ENCODE assay signal across 1 cellular context in the genomic region with DNA sequence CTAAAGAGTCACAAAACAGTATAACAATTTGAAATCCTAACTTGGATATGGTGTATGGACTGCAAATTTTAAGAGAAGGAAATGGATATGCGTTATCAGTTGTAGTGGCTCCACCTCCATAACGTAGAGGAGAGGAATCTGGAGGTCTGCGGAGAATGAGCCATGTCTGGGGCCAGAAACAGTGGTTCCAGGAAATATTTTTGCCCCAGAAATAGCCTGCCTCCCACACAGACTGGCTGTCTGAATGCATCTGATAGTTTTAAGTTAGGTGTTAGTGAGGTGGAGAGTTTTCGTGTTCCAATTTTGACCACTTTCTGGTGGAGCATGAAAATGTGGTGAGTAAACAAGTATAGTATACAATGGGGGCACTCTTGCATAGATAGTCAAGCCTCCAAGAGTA.
TF ChIP-seq lines count a peak whose summit lies in the region.

No MANE protein-coding gene starts in this region.

TF ChIP-seq in K562, 482 proteins besides CTCF, POLR2A, EP300 and RAD21 (continued from another document and continues in another):
- TF ChIP-seq, protein P1, sequence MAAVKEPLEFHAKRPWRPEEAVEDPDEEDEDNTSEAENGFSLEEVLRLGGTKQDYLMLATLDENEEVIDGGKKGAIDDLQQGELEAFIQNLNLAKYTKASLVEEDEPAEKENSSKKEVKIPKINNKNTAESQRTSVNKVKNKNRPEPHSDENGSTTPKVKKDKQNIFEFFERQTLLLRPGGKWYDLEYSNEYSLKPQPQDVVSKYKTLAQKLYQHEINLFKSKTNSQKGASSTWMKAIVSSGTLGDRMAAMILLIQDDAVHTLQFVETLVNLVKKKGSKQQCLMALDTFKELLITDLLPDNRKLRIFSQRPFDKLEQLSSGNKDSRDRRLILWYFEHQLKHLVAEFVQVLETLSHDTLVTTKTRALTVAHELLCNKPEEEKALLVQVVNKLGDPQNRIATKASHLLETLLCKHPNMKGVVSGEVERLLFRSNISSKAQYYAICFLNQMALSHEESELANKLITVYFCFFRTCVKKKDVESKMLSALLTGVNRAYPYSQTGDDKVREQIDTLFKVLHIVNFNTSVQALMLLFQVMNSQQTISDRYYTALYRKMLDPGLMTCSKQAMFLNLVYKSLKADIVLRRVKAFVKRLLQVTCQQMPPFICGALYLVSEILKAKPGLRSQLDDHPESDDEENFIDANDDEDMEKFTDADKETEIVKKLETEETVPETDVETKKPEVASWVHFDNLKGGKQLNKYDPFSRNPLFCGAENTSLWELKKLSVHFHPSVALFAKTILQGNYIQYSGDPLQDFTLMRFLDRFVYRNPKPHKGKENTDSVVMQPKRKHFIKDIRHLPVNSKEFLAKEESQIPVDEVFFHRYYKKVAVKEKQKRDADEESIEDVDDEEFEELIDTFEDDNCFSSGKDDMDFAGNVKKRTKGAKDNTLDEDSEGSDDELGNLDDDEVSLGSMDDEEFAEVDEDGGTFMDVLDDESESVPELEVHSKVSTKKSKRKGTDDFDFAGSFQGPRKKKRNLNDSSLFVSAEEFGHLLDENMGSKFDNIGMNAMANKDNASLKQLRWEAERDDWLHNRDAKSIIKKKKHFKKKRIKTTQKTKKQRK (IDR thresholded peaks at IDR 0.05; ENCODE audit: borderline replicate concordance, low read depth, low read length) = no peak
- TF ChIP-seq ZNF232 (CRISPR knock-in tag; IDR thresholded peaks at IDR 0.05) (no peak), NR2F6 (CRISPR knock-in tag; IDR thresholded peaks at IDR 0.05) (no peak), HLTF (IDR thresholded peaks at IDR 0.05) (no peak), ZNF143 (CRISPR knock-in tag; IDR thresholded peaks at IDR 0.05) (no peak), NR3C1 (CRISPR knock-in tag; IDR thresholded peaks at IDR 0.05) (no peak), TAF1 (IDR thresholded peaks at IDR 0.05; ENCODE audit: control insufficient read depth, extremely low read depth, insufficient read depth, low read length, severe bottlenecking) (no peak), ZNF76 (CRISPR knock-in tag; IDR thresholded peaks at IDR 0.05; ENCODE audit: borderline replicate concordance) (no peak), IRF2 (CRISPR knock-in tag; IDR thresholded peaks at IDR 0.05) (no peak), DACH1 (IDR thresholded peaks at IDR 0.05; ENCODE audit: partially characterized antibody) (no peak), HDAC6 (IDR thresholded peaks at IDR 0.05; ENCODE audit: low read depth, low read length) (no peak), KDM1A (IDR thresholded peaks at IDR 0.05) (peak; percentile 56 to 79; a peak in 2 of 4 replicates), TAF15 (IDR thresholded peaks at IDR 0.05; ENCODE audit: low read depth, low read length) (no peak), HMGN3 (IDR thresholded peaks at IDR 0.05; ENCODE audit: borderline replicate concordance, extremely low read depth, insufficient read length, low read depth, low read length) (no peak), THRAP3 (IDR thresholded peaks at IDR 0.05; ENCODE audit: borderline replicate concordance) (no peak), TCFL5 (CRISPR knock-in tag; conservative IDR thresholded peaks at IDR 0.05) (no peak), ZNF551 (CRISPR knock-in tag; IDR thresholded peaks at IDR 0.05) (no peak), DMBX1 (CRISPR knock-in tag; IDR thresholded peaks at IDR 0.05; ENCODE audit: borderline replicate concordance) (0 out of 2 replicates have a peak, but pooled peaks have one; percentile 27), ATF1 (CRISPR knock-in tag; IDR thresholded peaks at IDR 0.05) (no peak), ATF1 (tag; IDR thresholded peaks at IDR 0.05) (peak; percentile 31; the same call in 1 of the 2 replicates), YBX1 (IDR thresholded peaks at IDR 0.05) (no peak), PHF20 (IDR thresholded peaks at IDR 0.05; ENCODE audit: partially characterized antibody) (no peak), EP400 (IDR thresholded peaks at IDR 0.05) (peak; percentile 35; the same call in 1 of the 2 replicates)
- TF ChIP-seq, protein P2, sequence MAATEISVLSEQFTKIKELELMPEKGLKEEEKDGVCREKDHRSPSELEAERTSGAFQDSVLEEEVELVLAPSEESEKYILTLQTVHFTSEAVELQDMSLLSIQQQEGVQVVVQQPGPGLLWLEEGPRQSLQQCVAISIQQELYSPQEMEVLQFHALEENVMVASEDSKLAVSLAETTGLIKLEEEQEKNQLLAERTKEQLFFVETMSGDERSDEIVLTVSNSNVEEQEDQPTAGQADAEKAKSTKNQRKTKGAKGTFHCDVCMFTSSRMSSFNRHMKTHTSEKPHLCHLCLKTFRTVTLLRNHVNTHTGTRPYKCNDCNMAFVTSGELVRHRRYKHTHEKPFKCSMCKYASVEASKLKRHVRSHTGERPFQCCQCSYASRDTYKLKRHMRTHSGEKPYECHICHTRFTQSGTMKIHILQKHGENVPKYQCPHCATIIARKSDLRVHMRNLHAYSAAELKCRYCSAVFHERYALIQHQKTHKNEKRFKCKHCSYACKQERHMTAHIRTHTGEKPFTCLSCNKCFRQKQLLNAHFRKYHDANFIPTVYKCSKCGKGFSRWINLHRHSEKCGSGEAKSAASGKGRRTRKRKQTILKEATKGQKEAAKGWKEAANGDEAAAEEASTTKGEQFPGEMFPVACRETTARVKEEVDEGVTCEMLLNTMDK (IDR thresholded peaks at IDR 0.05; ENCODE audit: borderline replicate concordance, insufficient read depth, low read depth, low read length, poor library complexity, severe bottlenecking) = no peak
- TF ChIP-seq, protein P3, sequence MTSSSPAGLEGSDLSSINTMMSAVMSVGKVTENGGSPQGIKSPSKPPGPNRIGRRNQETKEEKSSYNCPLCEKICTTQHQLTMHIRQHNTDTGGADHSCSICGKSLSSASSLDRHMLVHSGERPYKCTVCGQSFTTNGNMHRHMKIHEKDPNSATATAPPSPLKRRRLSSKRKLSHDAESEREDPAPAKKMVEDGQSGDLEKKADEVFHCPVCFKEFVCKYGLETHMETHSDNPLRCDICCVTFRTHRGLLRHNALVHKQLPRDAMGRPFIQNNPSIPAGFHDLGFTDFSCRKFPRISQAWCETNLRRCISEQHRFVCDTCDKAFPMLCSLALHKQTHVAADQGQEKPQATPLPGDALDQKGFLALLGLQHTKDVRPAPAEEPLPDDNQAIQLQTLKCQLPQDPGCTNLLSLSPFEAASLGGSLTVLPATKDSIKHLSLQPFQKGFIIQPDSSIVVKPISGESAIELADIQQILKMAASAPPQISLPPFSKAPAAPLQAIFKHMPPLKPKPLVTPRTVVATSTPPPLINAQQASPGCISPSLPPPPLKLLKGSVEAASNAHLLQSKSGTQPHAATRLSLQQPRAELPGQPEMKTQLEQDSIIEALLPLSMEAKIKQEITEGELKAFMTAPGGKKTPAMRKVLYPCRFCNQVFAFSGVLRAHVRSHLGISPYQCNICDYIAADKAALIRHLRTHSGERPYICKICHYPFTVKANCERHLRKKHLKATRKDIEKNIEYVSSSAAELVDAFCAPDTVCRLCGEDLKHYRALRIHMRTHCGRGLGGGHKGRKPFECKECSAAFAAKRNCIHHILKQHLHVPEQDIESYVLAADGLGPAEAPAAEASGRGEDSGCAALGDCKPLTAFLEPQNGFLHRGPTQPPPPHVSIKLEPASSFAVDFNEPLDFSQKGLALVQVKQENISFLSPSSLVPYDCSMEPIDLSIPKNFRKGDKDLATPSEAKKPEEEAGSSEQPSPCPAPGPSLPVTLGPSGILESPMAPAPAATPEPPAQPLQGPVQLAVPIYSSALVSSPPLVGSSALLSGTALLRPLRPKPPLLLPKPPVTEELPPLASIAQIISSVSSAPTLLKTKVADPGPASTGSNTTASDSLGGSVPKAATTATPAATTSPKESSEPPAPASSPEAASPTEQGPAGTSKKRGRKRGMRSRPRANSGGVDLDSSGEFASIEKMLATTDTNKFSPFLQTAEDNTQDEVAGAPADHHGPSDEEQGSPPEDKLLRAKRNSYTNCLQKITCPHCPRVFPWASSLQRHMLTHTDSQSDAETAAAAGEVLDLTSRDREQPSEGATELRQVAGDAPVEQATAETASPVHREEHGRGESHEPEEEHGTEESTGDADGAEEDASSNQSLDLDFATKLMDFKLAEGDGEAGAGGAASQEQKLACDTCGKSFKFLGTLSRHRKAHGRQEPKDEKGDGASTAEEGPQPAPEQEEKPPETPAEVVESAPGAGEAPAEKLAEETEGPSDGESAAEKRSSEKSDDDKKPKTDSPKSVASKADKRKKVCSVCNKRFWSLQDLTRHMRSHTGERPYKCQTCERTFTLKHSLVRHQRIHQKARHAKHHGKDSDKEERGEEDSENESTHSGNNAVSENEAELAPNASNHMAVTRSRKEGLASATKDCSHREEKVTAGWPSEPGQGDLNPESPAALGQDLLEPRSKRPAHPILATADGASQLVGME (CRISPR knock-in tag; IDR thresholded peaks at IDR 0.05) = no peak
- TF ChIP-seq, protein P4, sequence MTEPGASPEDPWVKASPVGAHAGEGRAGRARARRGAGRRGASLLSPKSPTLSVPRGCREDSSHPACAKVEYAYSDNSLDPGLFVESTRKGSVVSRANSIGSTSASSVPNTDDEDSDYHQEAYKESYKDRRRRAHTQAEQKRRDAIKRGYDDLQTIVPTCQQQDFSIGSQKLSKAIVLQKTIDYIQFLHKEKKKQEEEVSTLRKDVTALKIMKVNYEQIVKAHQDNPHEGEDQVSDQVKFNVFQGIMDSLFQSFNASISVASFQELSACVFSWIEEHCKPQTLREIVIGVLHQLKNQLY (CRISPR knock-in tag; conservative IDR thresholded peaks at IDR 0.05) = no peak
- TF ChIP-seq, protein P5, sequence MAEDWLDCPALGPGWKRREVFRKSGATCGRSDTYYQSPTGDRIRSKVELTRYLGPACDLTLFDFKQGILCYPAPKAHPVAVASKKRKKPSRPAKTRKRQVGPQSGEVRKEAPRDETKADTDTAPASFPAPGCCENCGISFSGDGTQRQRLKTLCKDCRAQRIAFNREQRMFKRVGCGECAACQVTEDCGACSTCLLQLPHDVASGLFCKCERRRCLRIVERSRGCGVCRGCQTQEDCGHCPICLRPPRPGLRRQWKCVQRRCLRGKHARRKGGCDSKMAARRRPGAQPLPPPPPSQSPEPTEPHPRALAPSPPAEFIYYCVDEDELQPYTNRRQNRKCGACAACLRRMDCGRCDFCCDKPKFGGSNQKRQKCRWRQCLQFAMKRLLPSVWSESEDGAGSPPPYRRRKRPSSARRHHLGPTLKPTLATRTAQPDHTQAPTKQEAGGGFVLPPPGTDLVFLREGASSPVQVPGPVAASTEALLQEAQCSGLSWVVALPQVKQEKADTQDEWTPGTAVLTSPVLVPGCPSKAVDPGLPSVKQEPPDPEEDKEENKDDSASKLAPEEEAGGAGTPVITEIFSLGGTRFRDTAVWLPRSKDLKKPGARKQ (CRISPR knock-in tag; IDR thresholded peaks at IDR 0.05) = no peak
- TF ChIP-seq, protein P6, sequence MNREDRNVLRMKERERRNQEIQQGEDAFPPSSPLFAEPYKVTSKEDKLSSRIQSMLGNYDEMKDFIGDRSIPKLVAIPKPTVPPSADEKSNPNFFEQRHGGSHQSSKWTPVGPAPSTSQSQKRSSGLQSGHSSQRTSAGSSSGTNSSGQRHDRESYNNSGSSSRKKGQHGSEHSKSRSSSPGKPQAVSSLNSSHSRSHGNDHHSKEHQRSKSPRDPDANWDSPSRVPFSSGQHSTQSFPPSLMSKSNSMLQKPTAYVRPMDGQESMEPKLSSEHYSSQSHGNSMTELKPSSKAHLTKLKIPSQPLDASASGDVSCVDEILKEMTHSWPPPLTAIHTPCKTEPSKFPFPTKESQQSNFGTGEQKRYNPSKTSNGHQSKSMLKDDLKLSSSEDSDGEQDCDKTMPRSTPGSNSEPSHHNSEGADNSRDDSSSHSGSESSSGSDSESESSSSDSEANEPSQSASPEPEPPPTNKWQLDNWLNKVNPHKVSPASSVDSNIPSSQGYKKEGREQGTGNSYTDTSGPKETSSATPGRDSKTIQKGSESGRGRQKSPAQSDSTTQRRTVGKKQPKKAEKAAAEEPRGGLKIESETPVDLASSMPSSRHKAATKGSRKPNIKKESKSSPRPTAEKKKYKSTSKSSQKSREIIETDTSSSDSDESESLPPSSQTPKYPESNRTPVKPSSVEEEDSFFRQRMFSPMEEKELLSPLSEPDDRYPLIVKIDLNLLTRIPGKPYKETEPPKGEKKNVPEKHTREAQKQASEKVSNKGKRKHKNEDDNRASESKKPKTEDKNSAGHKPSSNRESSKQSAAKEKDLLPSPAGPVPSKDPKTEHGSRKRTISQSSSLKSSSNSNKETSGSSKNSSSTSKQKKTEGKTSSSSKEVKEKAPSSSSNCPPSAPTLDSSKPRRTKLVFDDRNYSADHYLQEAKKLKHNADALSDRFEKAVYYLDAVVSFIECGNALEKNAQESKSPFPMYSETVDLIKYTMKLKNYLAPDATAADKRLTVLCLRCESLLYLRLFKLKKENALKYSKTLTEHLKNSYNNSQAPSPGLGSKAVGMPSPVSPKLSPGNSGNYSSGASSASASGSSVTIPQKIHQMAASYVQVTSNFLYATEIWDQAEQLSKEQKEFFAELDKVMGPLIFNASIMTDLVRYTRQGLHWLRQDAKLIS (CRISPR knock-in tag; IDR thresholded peaks at IDR 0.05) = no peak
- TF ChIP-seq, protein P7, sequence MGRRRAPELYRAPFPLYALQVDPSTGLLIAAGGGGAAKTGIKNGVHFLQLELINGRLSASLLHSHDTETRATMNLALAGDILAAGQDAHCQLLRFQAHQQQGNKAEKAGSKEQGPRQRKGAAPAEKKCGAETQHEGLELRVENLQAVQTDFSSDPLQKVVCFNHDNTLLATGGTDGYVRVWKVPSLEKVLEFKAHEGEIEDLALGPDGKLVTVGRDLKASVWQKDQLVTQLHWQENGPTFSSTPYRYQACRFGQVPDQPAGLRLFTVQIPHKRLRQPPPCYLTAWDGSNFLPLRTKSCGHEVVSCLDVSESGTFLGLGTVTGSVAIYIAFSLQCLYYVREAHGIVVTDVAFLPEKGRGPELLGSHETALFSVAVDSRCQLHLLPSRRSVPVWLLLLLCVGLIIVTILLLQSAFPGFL (CRISPR knock-in tag; IDR thresholded peaks at IDR 0.05) = no peak
- TF ChIP-seq, protein P8, sequence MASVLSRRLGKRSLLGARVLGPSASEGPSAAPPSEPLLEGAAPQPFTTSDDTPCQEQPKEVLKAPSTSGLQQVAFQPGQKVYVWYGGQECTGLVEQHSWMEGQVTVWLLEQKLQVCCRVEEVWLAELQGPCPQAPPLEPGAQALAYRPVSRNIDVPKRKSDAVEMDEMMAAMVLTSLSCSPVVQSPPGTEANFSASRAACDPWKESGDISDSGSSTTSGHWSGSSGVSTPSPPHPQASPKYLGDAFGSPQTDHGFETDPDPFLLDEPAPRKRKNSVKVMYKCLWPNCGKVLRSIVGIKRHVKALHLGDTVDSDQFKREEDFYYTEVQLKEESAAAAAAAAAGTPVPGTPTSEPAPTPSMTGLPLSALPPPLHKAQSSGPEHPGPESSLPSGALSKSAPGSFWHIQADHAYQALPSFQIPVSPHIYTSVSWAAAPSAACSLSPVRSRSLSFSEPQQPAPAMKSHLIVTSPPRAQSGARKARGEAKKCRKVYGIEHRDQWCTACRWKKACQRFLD (CRISPR knock-in tag; IDR thresholded peaks at IDR 0.05) = no peak
- TF ChIP-seq, protein P9, sequence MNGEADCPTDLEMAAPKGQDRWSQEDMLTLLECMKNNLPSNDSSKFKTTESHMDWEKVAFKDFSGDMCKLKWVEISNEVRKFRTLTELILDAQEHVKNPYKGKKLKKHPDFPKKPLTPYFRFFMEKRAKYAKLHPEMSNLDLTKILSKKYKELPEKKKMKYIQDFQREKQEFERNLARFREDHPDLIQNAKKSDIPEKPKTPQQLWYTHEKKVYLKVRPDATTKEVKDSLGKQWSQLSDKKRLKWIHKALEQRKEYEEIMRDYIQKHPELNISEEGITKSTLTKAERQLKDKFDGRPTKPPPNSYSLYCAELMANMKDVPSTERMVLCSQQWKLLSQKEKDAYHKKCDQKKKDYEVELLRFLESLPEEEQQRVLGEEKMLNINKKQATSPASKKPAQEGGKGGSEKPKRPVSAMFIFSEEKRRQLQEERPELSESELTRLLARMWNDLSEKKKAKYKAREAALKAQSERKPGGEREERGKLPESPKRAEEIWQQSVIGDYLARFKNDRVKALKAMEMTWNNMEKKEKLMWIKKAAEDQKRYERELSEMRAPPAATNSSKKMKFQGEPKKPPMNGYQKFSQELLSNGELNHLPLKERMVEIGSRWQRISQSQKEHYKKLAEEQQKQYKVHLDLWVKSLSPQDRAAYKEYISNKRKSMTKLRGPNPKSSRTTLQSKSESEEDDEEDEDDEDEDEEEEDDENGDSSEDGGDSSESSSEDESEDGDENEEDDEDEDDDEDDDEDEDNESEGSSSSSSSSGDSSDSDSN (IDR thresholded peaks at IDR 0.05; ENCODE audit: borderline replicate concordance in 1 of 2, low read depth in 2 of 2, low read length in 2 of 2) = peak in 1 of 2 experiments; percentile 71; a peak in 1 of 4 replicates
